16 cellular contexts compared by ENCODE assay signal in the genomic region with DNA sequence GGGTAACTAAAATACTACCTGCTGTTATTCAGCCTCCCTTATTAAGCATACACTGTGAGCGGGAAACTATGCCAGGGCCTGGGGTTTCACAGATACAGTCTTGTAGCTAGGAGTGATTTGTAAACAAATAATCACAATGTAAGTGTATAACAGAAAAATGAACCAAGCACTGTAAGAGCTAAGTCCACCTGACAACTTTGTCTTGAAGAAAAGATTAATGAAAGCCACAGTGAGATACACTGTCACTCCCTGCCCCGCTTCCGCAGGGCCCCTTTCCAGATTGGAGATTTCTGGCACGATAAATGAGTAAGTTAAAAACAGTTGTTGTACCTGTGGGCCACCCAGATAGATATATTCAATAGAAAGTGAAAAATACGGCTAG. TPM values are rescaled to one million over a fixed set of nuclear protein-coding genes. Genes with fewer than 3 reads are reported as not detected.
A peak's percentile ranks its signal among the peaks of the same experiment; 100 is the strongest.
DNase-seq lines count a peak whose midpoint lies in the region; ATAC-seq and TF ChIP-seq lines count a peak whose summit lies in the region.
"Had no signal": no experiment of that assay in that cellular context is flagged by ENCODE, and none has a peak within 500 bp of the region (broad histone marks: within the 10 kb centered on the region; RNA-seq: fewer than 3 reads in every experiment).

No MANE protein-coding gene starts in this region.

- POLR2A ChIA-PET in activated CD8-positive, alpha-beta T cell treated with anti-CD3 and anti-CD28 coated beads for 36 hours (lab: Charles Lee): interaction anchor here (0.8 to 2.0 kb wide), 6 partner anchors 11 to 29 kb away, joined by 3 to 6 read pairs (median 4); no protein-coding TSS in a partner anchor

- no peaks in the 10 kb centered on the region for H3K27me3 Mint-ChIP-seq in activated naive CD4-positive, alpha-beta T cell treated with anti-CD3 and anti-CD28 coated beads for 36 hours (ENCODE audit: low read depth)
- no peaks in the 10 kb centered on the region for H3K27me3 Mint-ChIP-seq in activated CD8-positive, alpha-beta T cell treated with anti-CD3 and anti-CD28 coated beads for 36 hours
- H3K27me3 Mint-ChIP-seq in effector memory CD8-positive, alpha-beta T cell: no peaks in the 10 kb centered on the region
- H3K27me3 Mint-ChIP-seq in stimulated activated naive CD8-positive, alpha-beta T cell treated with anti-CD3 and anti-CD28 coated beads, Interleukin-15, amount 100 ng/mL, for 72 hours: no peaks in the 10 kb centered on the region

- H3K36me3 Mint-ChIP-seq in activated naive CD4-positive, alpha-beta T cell treated with anti-CD3 and anti-CD28 coated beads for 36 hours (ENCODE audit: low read depth): peaks cover 30% of the 10 kb centered on the region
- H3K36me3 Mint-ChIP-seq in activated CD8-positive, alpha-beta T cell treated with anti-CD3 and anti-CD28 coated beads for 36 hours (ENCODE audit: low read depth): peaks cover 37% of the 10 kb centered on the region
- H3K36me3 Mint-ChIP-seq in effector memory CD8-positive, alpha-beta T cell (ENCODE audit: insufficient read depth): peaks cover 30% of the 10 kb centered on the region

- ATAC-seq in activated CD8-positive, alpha-beta T cell treated with anti-CD3 and anti-CD28 coated beads for 36 hours: no peak
- peak; percentile 34 for ATAC-seq in effector memory CD8-positive, alpha-beta T cell (replicated peaks)
- ATAC-seq in stimulated activated naive CD8-positive, alpha-beta T cell treated with anti-CD3 and anti-CD28 coated beads, Interleukin-15, amount 100 ng/mL, for 72 hours: peak; percentile 14
- ATAC-seq: foreskin keratinocyte, PC-3, upper lobe of right lung had no signal

- peak overlapping the region; percentile 93 for H3K27ac Mint-ChIP-seq in activated naive CD4-positive, alpha-beta T cell treated with anti-CD3 and anti-CD28 coated beads for 36 hours
- H3K27ac Mint-ChIP-seq in activated CD8-positive, alpha-beta T cell treated with anti-CD3 and anti-CD28 coated beads for 36 hours: peak overlapping the region; percentile 98
- peak overlapping the region; percentile 50 to 94 for H3K27ac Mint-ChIP-seq in effector memory CD8-positive, alpha-beta T cell
- H3K27ac Mint-ChIP-seq in stimulated activated naive CD8-positive, alpha-beta T cell treated with anti-CD3 and anti-CD28 coated beads, Interleukin-15, amount 100 ng/mL, for 72 hours: peak overlapping the region; percentile 6 to 97

- TF ChIP-seq CTCF in activated CD8-positive, alpha-beta T cell treated with anti-CD3 and anti-CD28 coated beads for 36 hours (IDR thresholded peaks at IDR 0.05): no peak

- peaks cover 64% of the 10 kb centered on the region for H3K4me1 Mint-ChIP-seq in activated naive CD4-positive, alpha-beta T cell treated with anti-CD3 and anti-CD28 coated beads for 36 hours (ENCODE audit: low read depth)
- H3K4me1 Mint-ChIP-seq in activated CD8-positive, alpha-beta T cell treated with anti-CD3 and anti-CD28 coated beads for 36 hours (ENCODE audit: low read depth): peaks cover 59% of the 10 kb centered on the region
- H3K4me1 Mint-ChIP-seq in effector memory CD8-positive, alpha-beta T cell (ENCODE audit: low read depth in 2 of 2): peaks cover 46 to 53% of the 10 kb centered on the region in 2 donors
- H3K4me1 Mint-ChIP-seq in stimulated activated naive CD8-positive, alpha-beta T cell treated with anti-CD3 and anti-CD28 coated beads, Interleukin-15, amount 100 ng/mL, for 72 hours: peaks cover 67% of the 10 kb centered on the region

- CTCF ChIA-PET in activated naive CD4-positive, alpha-beta T cell treated with anti-CD3 and anti-CD28 coated beads for 36 hours (lab: Charles Lee): interaction anchor here (0.6 to 2.2 kb wide), 6 partner anchors 9 to 80 kb away, joined by 3 to 8 read pairs (median 4); no protein-coding TSS in a partner anchor
- CTCF ChIA-PET in activated CD8-positive, alpha-beta T cell treated with anti-CD3 and anti-CD28 coated beads for 36 hours (lab: Charles Lee): interaction anchor here (1.6 to 8.5 kb wide), 6 partner anchors 9 to 116 kb away, joined by 4 to 66 read pairs (median 23); partner anchors contain the start of gene NIPAL3

- intact Hi-C loops in activated naive CD4-positive, alpha-beta T cell treated with anti-CD3 and anti-CD28 coated beads for 36 hours (cut with micrococcal nuclease): loop anchor here (2.0 to 10.0 kb wide), 2 partner anchors 19 to 543 kb away; no protein-coding TSS in a partner anchor
- intact Hi-C loops in activated CD8-positive, alpha-beta T cell treated with anti-CD3 and anti-CD28 coated beads for 36 hours (cut with micrococcal nuclease): no loop called here

- H3K9me3 Mint-ChIP-seq in activated naive CD4-positive, alpha-beta T cell treated with anti-CD3 and anti-CD28 coated beads for 36 hours: no peaks in the 10 kb centered on the region
- no peaks in the 10 kb centered on the region for H3K9me3 Mint-ChIP-seq in activated CD8-positive, alpha-beta T cell treated with anti-CD3 and anti-CD28 coated beads for 36 hours
- no peaks in the 10 kb centered on the region for H3K9me3 Mint-ChIP-seq in effector memory CD8-positive, alpha-beta T cell
- H3K9me3 Mint-ChIP-seq in stimulated activated naive CD8-positive, alpha-beta T cell treated with anti-CD3 and anti-CD28 coated beads, Interleukin-15, amount 100 ng/mL, for 72 hours: no peaks in the 10 kb centered on the region

- peak overlapping the region; percentile 69 for H3K4me3 Mint-ChIP-seq in activated naive CD4-positive, alpha-beta T cell treated with anti-CD3 and anti-CD28 coated beads for 36 hours
- peak overlapping the region; percentile 97 for H3K4me3 Mint-ChIP-seq in activated CD8-positive, alpha-beta T cell treated with anti-CD3 and anti-CD28 coated beads for 36 hours
- H3K4me3 Mint-ChIP-seq in effector memory CD8-positive, alpha-beta T cell: peak overlapping the region; percentile 58 to 71
- peak overlapping the region; percentile 79 to 84 for H3K4me3 Mint-ChIP-seq in stimulated activated naive CD8-positive, alpha-beta T cell treated with anti-CD3 and anti-CD28 coated beads, Interleukin-15, amount 100 ng/mL, for 72 hours

- peak; percentile 53 for DNase-seq in activated naive CD4-positive, alpha-beta T cell treated with anti-CD3 and anti-CD28 coated beads for 36 hours
- DNase-seq in activated naive CD4-positive, alpha-beta T cell (lab: John Stamatoyannopoulos, UW): no peak
- DNase-seq in activated CD8-positive, alpha-beta T cell treated with anti-CD3 and anti-CD28 coated beads for 36 hours: no peak
- DNase-seq in effector memory CD8-positive, alpha-beta T cell: peak in 1 of 3 experiments; percentile 20
- peak in 1 of 2 donors; percentile 31 for DNase-seq in stimulated activated naive CD8-positive, alpha-beta T cell treated with anti-CD3 and anti-CD28 coated beads, Interleukin-15, amount 100 ng/mL, for 72 hours
- DNase-seq in EL: no peak
- DNase-seq in NCI-H187 (lab: John Stamatoyannopoulos, UW): no peak
- DNase-seq in NCI-H345 (lab: John Stamatoyannopoulos, UW): no peak
- DNase-seq: Calu3, foreskin keratinocyte, NCI-H1694 treated with DMSO at 0.1 percent for 48 hours, NCI-H510A, upper lobe of right lung, WERI-Rb-1 had no signal

RNA-seq across cellular contexts. Expression of gene RCAN3, which starts 4.8 kb away (rescaled TPM):
- 10 to 100 TPM; 70.8 to 71.9 TPM for total RNA-seq in activated naive CD4-positive, alpha-beta T cell treated with anti-CD3 and anti-CD28 coated beads for 36 hours
- 10 to 100 TPM; 55.3 to 56.8 TPM for total RNA-seq in activated CD8-positive, alpha-beta T cell treated with anti-CD3 and anti-CD28 coated beads for 36 hours

RNA-seq across cellular contexts. Expression of gene NCMAP, which starts 48.5 kb away (rescaled TPM):
- total RNA-seq in activated naive CD4-positive, alpha-beta T cell treated with anti-CD3 and anti-CD28 coated beads for 36 hours: under 1 TPM; 0.20 to 0.31 TPM
- under 1 TPM; 0.11 to 0.20 TPM for total RNA-seq in activated CD8-positive, alpha-beta T cell treated with anti-CD3 and anti-CD28 coated beads for 36 hours
- total RNA-seq: MCF 10A had no signal
